In genomic region chr6:155224618-155225017, GRCh38 we compare ENCODE assay signal across 14 cellular contexts. TPM values are rescaled to one million over a fixed set of nuclear protein-coding genes. Genes with fewer than 3 reads are reported as not detected.
DNase-seq lines count a peak whose midpoint lies in the region; ATAC-seq and TF ChIP-seq lines count a peak whose summit lies in the region.
"Had no signal": no experiment of that assay in that cellular context is flagged by ENCODE, and none has a peak within 500 bp of the region (broad histone marks: within the 10 kb centered on the region; RNA-seq: fewer than 3 reads in every experiment).

No MANE protein-coding gene starts in this region.

- H3K4me3 Mint-ChIP-seq in T-helper 17 cell = no peak overlapping the region

- H3K36me3 ChIP-seq in SJSA1 (peaks cover 28% of the 10 kb centered on the region), heart right ventricle (no peaks in the 10 kb centered on the region)
- H3K36me3 ChIP-seq: stomach had no signal

- H3K27me3 ChIP-seq in SJSA1 (replicated peaks) = no peaks in the 10 kb centered on the region
- H3K27me3 ChIP-seq in heart right ventricle = no peaks in the 10 kb centered on the region
- H3K27me3 ChIP-seq: stomach had no signal

- peak overlapping the region; percentile 44 for H3K27ac ChIP-seq in SJSA1
- H3K27ac ChIP-seq in heart right ventricle = peak overlapping the region in 1 of 10 donors; percentile 76
- H3K27ac ChIP-seq: parathyroid adenoma had no signal

- WGBS in heart right ventricle, 2 donors = 94 to 98% methylated on average over 7 of the region's 7 CpGs

- H3K27me3 Mint-ChIP-seq in T-helper 17 cell = peaks cover 34% of the 10 kb centered on the region

- peaks cover 4% of the 10 kb centered on the region for H3K4me1 Mint-ChIP-seq in T-helper 17 cell

- H3K4me1 ChIP-seq in SJSA1 (replicated peaks) (peaks cover 21% of the 10 kb centered on the region), heart right ventricle (peaks cover 0 to 21% (median 0%) of the 10 kb centered on the region in 9 donors)
- H3K4me1 ChIP-seq: parathyroid adenoma had no signal

- H3K36me3 Mint-ChIP-seq in T-helper 17 cell (ENCODE audit: low read depth) = no peaks in the 10 kb centered on the region

- no peak overlapping the region for H3K27ac Mint-ChIP-seq in T-helper 17 cell

- H3K4me3 ChIP-seq in AG10803 (ENCODE audit: low read length) (no peak overlapping the region), SJSA1 (no peak overlapping the region), epithelial cell of esophagus (ENCODE audit: low read length) (no peak overlapping the region), heart right ventricle (no peak overlapping the region)
- H3K4me3 ChIP-seq: lung, stomach had no signal

- H3K9me3 ChIP-seq in SJSA1 (replicated peaks) (no peaks in the 10 kb centered on the region), T-helper 17 cell (ENCODE audit: control insufficient read depth, low read length, poor library complexity, severe bottlenecking) (no peaks in the 10 kb centered on the region), heart right ventricle (no peaks in the 10 kb centered on the region)
- H3K9me3 ChIP-seq: stomach had no signal

- TF ChIP-seq CTCF in AG10803 (conservative IDR thresholded peaks at IDR 0.05; ENCODE audit: low read length) (no peak), epithelial cell of esophagus (IDR thresholded peaks at IDR 0.05; ENCODE audit: insufficient read depth, low read depth, low read length, missing control alignments) (no peak), heart right ventricle (IDR thresholded peaks at IDR 0.05) (no peak)

- ATAC-seq in T-helper 17 cell = no peak
- no peak for ATAC-seq in left lobe of liver
- no peak for ATAC-seq in heart right ventricle

- DNase-seq in AG10803 (ENCODE audit: low read depth) (peak; percentile 40), EH (ENCODE audit: low read depth) (peak; percentile 13), SJSA1 (ENCODE audit: low read depth in 1 of 2, low spot score in 2 of 2) (no peak), epithelial cell of esophagus (ENCODE audit: low read depth) (peak; percentile 37), T-helper 17 cell (no peak), NCI-H1436 (lab: John Stamatoyannopoulos, UW) (no peak), left lobe of liver (ENCODE audit: low spot score) (no peak), heart right ventricle (no peak)
- DNase-seq: NCI-H2029, stomach had no signal

- intact Hi-C loops in heart right ventricle (cut with DNase I) = no loop called here

RNA-seq across cellular contexts. Expression of gene CLDN20, which starts 39.2 kb away (rescaled TPM):
- total RNA-seq in SJSA1 (2014; rRNA removed; shearing (Covaris generic)) = not detected in 2 replicates
- not detected for total RNA-seq in T-helper 17 cell
- total RNA-seq in left lobe of liver = not detected
- total RNA-seq in heart right ventricle = not detected
- not detected for polyA plus RNA-seq in heart right ventricle
- total RNA-seq: H1, HT-29, lung, stomach had no signal
- polyA plus RNA-seq: H1, lung, stomach had no signal

Comparison
In these comparisons a context has a peak if more than half of its experiments do, and no peak if none do; other contexts are left out.
1. DNase-seq: peak in AG10803 (single experiment), EH (single experiment) and epithelial cell of esophagus (single experiment); none in SJSA1 (0 of 2), T-helper 17 cell (0 of 3), NCI-H1436 (single experiment), left lobe of liver (single experiment) and heart right ventricle (0 of 2).